2 cellular contexts compared by ENCODE assay signal in the genomic region with DNA sequence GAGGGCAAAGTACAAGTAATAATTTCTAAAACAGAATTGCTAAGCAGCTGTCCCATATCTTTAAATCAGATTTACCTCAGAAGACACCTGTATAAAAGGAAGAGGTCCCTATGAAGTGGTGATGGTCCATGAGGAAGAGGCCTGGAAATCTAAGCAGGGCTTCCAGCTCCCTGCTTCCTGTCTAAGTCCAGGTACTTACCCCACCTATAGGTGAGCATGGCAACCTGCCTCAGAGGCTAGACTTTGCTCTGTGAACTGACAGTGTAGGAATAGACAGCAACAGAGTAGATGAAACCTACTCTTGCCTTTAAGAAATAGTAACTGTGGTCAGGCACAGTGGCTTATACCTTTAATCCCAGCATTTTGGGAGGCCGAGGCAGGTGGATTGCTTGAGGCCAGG.
TF ChIP-seq lines count a peak whose summit lies in the region.

No MANE protein-coding gene starts in this region.

TF ChIP-seq in H1, 55 proteins besides CTCF, POLR2A, EP300 and RAD21:
- TF ChIP-seq EZH2 (IDR thresholded peaks at IDR 0.05; ENCODE audit: low read depth, low read length, severe bottlenecking) (no peak), KDM1A (IDR thresholded peaks at IDR 0.05; ENCODE audit: borderline replicate concordance, low read length) (no peak), GTF2F1 (IDR thresholded peaks at IDR 0.05; ENCODE audit: borderline replicate concordance, low read depth, low read length) (no peak), TAF1 (IDR thresholded peaks at IDR 0.05; ENCODE audit: low read depth, low read length) (no peak), BACH1 (IDR thresholded peaks at IDR 0.05; ENCODE audit: low read length) (no peak), TAF7 (optimal IDR thresholded peaks at IDR 0.05; ENCODE audit: borderline replicate concordance, low read depth, low read length) (no peak), YY1 (IDR thresholded peaks at IDR 0.05; ENCODE audit: low read depth, low read length) (no peak), CREB1 (IDR thresholded peaks at IDR 0.05) (no peak), SUZ12 (IDR thresholded peaks at IDR 0.05; ENCODE audit: low read length) (no peak), RFX5 (IDR thresholded peaks at IDR 0.05; ENCODE audit: borderline replicate concordance, low read depth, low read length) (no peak)
- TF ChIP-seq, protein P1, sequence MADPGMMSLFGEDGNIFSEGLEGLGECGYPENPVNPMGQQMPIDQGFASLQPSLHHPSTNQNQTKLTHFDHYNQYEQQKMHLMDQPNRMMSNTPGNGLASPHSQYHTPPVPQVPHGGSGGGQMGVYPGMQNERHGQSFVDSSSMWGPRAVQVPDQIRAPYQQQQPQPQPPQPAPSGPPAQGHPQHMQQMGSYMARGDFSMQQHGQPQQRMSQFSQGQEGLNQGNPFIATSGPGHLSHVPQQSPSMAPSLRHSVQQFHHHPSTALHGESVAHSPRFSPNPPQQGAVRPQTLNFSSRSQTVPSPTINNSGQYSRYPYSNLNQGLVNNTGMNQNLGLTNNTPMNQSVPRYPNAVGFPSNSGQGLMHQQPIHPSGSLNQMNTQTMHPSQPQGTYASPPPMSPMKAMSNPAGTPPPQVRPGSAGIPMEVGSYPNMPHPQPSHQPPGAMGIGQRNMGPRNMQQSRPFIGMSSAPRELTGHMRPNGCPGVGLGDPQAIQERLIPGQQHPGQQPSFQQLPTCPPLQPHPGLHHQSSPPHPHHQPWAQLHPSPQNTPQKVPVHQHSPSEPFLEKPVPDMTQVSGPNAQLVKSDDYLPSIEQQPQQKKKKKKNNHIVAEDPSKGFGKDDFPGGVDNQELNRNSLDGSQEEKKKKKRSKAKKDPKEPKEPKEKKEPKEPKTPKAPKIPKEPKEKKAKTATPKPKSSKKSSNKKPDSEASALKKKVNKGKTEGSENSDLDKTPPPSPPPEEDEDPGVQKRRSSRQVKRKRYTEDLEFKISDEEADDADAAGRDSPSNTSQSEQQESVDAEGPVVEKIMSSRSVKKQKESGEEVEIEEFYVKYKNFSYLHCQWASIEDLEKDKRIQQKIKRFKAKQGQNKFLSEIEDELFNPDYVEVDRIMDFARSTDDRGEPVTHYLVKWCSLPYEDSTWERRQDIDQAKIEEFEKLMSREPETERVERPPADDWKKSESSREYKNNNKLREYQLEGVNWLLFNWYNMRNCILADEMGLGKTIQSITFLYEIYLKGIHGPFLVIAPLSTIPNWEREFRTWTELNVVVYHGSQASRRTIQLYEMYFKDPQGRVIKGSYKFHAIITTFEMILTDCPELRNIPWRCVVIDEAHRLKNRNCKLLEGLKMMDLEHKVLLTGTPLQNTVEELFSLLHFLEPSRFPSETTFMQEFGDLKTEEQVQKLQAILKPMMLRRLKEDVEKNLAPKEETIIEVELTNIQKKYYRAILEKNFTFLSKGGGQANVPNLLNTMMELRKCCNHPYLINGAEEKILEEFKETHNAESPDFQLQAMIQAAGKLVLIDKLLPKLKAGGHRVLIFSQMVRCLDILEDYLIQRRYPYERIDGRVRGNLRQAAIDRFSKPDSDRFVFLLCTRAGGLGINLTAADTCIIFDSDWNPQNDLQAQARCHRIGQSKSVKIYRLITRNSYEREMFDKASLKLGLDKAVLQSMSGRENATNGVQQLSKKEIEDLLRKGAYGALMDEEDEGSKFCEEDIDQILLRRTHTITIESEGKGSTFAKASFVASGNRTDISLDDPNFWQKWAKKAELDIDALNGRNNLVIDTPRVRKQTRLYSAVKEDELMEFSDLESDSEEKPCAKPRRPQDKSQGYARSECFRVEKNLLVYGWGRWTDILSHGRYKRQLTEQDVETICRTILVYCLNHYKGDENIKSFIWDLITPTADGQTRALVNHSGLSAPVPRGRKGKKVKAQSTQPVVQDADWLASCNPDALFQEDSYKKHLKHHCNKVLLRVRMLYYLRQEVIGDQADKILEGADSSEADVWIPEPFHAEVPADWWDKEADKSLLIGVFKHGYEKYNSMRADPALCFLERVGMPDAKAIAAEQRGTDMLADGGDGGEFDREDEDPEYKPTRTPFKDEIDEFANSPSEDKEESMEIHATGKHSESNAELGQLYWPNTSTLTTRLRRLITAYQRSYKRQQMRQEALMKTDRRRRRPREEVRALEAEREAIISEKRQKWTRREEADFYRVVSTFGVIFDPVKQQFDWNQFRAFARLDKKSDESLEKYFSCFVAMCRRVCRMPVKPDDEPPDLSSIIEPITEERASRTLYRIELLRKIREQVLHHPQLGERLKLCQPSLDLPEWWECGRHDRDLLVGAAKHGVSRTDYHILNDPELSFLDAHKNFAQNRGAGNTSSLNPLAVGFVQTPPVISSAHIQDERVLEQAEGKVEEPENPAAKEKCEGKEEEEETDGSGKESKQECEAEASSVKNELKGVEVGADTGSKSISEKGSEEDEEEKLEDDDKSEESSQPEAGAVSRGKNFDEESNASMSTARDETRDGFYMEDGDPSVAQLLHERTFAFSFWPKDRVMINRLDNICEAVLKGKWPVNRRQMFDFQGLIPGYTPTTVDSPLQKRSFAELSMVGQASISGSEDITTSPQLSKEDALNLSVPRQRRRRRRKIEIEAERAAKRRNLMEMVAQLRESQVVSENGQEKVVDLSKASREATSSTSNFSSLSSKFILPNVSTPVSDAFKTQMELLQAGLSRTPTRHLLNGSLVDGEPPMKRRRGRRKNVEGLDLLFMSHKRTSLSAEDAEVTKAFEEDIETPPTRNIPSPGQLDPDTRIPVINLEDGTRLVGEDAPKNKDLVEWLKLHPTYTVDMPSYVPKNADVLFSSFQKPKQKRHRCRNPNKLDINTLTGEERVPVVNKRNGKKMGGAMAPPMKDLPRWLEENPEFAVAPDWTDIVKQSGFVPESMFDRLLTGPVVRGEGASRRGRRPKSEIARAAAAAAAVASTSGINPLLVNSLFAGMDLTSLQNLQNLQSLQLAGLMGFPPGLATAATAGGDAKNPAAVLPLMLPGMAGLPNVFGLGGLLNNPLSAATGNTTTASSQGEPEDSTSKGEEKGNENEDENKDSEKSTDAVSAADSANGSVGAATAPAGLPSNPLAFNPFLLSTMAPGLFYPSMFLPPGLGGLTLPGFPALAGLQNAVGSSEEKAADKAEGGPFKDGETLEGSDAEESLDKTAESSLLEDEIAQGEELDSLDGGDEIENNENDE (IDR thresholded peaks at IDR 0.05; ENCODE audit: insufficient replicate concordance, low read length), result no peak

TF ChIP-seq in HepG2, 621 proteins besides CTCF, POLR2A, EP300 and RAD21:
- no peak for TF ChIP-seq SRSF1 (optimal IDR thresholded peaks at IDR 0.05; ENCODE audit: low read depth, low read length)
